ENCODE assay signal across 1 cellular context in the genomic region with DNA sequence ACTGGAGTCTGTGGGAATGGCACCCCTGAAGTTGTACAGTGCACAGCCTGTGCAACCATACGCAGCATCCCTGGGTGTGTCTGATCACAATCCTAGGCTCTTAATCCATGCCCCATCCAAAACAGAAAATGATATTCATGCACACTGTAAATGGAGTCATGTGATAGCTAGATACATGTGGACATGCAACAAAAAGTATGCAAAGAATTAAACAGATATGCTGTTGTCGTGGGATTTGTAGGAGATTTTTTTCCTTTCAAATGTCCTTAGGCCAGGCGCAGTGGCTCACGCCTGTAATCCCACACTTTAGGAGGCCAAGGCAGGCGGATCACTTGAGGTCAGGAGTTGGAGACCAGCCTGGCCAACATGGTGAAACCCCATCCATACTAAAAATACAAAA.
TF ChIP-seq lines count a peak whose summit lies in the region.

No MANE protein-coding gene starts in this region.

TF ChIP-seq in IMR-90, 13 proteins besides CTCF, POLR2A, EP300 and RAD21:
- TF ChIP-seq MAFK (IDR thresholded peaks at IDR 0.05; ENCODE audit: low read depth, low read length) (no peak), MXI1 (IDR thresholded peaks at IDR 0.05; ENCODE audit: borderline replicate concordance, low read depth, low read length) (no peak), RCOR1 (IDR thresholded peaks at IDR 0.05; ENCODE audit: insufficient replicate concordance, low read length) (no peak), MAZ (IDR thresholded peaks at IDR 0.05; ENCODE audit: borderline replicate concordance, low read depth, low read length) (no peak), NFE2L2 (IDR thresholded peaks at IDR 0.05; ENCODE audit: low read depth, low read length) (no peak), CHD1 (IDR thresholded peaks at IDR 0.05; ENCODE audit: low read depth, low read length) (no peak), BHLHE40 (IDR thresholded peaks at IDR 0.05; ENCODE audit: low read depth, low read length) (no peak), FOS (IDR thresholded peaks at IDR 0.05; ENCODE audit: low read depth, low read length) (no peak)
- TF ChIP-seq, protein P1, sequence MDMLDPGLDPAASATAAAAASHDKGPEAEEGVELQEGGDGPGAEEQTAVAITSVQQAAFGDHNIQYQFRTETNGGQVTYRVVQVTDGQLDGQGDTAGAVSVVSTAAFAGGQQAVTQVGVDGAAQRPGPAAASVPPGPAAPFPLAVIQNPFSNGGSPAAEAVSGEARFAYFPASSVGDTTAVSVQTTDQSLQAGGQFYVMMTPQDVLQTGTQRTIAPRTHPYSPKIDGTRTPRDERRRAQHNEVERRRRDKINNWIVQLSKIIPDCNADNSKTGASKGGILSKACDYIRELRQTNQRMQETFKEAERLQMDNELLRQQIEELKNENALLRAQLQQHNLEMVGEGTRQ (IDR thresholded peaks at IDR 0.05; ENCODE audit: low read depth, low read length): no peak
- TF ChIP-seq, protein P2, sequence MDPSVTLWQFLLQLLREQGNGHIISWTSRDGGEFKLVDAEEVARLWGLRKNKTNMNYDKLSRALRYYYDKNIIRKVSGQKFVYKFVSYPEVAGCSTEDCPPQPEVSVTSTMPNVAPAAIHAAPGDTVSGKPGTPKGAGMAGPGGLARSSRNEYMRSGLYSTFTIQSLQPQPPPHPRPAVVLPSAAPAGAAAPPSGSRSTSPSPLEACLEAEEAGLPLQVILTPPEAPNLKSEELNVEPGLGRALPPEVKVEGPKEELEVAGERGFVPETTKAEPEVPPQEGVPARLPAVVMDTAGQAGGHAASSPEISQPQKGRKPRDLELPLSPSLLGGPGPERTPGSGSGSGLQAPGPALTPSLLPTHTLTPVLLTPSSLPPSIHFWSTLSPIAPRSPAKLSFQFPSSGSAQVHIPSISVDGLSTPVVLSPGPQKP (IDR thresholded peaks at IDR 0.05; ENCODE audit: borderline replicate concordance, low read depth, low read length): no peak
